ENCODE assay signal across 8 cellular contexts in the genomic region with DNA sequence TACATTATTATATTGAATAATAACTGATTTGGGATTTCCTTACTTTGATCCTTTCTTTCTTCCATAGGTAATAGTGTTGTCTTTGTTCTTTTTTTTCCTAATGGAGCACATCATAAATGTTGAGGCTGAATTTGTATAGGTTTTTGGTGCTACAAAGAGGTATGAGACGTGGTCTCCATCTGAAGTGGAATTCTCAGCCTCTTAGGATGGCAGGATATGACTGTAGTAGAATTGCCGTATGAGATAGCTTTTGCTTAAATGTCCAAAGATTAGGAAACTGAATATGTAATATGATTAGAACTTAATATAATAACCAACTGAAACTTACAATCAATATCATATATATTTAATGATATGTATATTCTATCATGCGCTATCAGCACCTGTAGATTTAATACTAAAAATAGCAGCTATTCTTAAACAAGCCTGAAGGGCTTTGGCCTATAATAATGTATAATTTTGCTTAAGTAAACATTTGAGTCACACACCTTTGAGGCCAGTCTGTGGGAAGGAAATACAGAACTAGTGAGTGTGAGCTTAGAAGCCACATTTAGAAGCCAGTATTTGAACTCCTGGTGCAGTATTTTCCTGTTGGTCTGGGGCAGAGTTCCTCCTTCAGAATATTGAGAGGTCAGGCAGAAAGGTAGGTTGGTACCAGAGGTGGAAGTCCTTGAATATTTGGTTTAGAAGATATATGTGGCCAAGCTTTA.
DNase-seq lines count a peak whose midpoint lies in the region; ATAC-seq, FAIRE-seq and TF ChIP-seq lines count a peak whose summit lies in the region.

No MANE protein-coding gene starts in this region.

- H3K4me2 ChIP-seq in endothelial cell of umbilical vein (ENCODE audit: insufficient read depth, low read length), result peak overlapping the region; percentile 51

- H3K27me3 Mint-ChIP-seq in immature natural killer cell (ENCODE audit: low read depth in 3 of 3), result peaks cover 0 to 2% (median 0%) of the 10 kb centered on the region in 3 donors

- intact Hi-C loops in endothelial cell of umbilical vein (cut with micrococcal nuclease), result loop anchor here (1.0 to 2.0 kb wide), 3 partner anchors 18 to 112 kb away; no protein-coding TSS in a partner anchor
- intact Hi-C loops in upper lobe of right lung (cut with DNase I), result no loop called here
- intact Hi-C loops in thyroid gland (cut with DNase I), result no loop called here

- H3K4me1 Mint-ChIP-seq in immature natural killer cell, result peaks cover 1 to 6% of the 10 kb centered on the region in 2 donors

- TF ChIP-seq POLR2A in endothelial cell of umbilical vein (IDR thresholded peaks at IDR 0.05; ENCODE audit: low read depth, low read length), result peak; percentile 44
- TF ChIP-seq POLR2A in thyroid gland (IDR thresholded peaks at IDR 0.05), result no peak

- H3K9me3 Mint-ChIP-seq in immature natural killer cell, result no peaks in the 10 kb centered on the region

- H4K20me1 ChIP-seq in endothelial cell of umbilical vein (replicated peaks; ENCODE audit: control insufficient read depth, extremely low read depth, insufficient read depth, low read length), result no peaks in the 10 kb centered on the region

- peak overlapping the region in 1 of 3 experiments; percentile 13 for H3K4me3 ChIP-seq in endothelial cell of umbilical vein (replicated peaks in 1 of 3; ENCODE audit: insufficient read depth in 1 of 3, low read depth in 1 of 3, low read length in 3 of 3)
- no peak overlapping the region for H3K4me3 ChIP-seq in upper lobe of right lung
- no peak overlapping the region for H3K4me3 ChIP-seq in thyroid gland (replicated peaks in 1 of 3)

- POLR2A ChIA-PET in endothelial cell of umbilical vein (lab: Charles Lee), result interaction anchor here (0.8 to 1.0 kb wide), 4 partner anchors 11 to 38 kb away, joined by 3 read pairs; no protein-coding TSS in a partner anchor

- H3K27ac ChIP-seq in endothelial cell of umbilical vein (ENCODE audit: insufficient read depth, low read depth, low read length), result peak overlapping the region; percentile 65
- H3K27ac ChIP-seq in upper lobe of right lung, result no peak overlapping the region
- peak overlapping the region in 1 of 3 donors; percentile 1 for H3K27ac ChIP-seq in thyroid gland

- dilution Hi-C loops in endothelial cell of umbilical vein (cut with MboI; ENCODE audit: extremely low pct_ligation_motif_present, low sequenced_read_pairs), result loop anchor here (25.0 kb wide), 1 partner anchor 114 kb away; no protein-coding TSS in a partner anchor

- peaks cover 35% of the 10 kb centered on the region for H3K4me1 ChIP-seq in endothelial cell of umbilical vein (ENCODE audit: control insufficient read depth, extremely low read depth, insufficient read depth, low read length)
- H3K4me1 ChIP-seq in upper lobe of right lung, result peaks cover 5% of the 10 kb centered on the region
- no peaks in the 10 kb centered on the region for H3K4me1 ChIP-seq in thyroid gland

- peaks cover 57% of the 10 kb centered on the region for H3K79me2 ChIP-seq in endothelial cell of umbilical vein (ENCODE audit: control insufficient read depth, insufficient read depth, low read length)

- H3K36me3 ChIP-seq in endothelial cell of umbilical vein (ENCODE audit: control insufficient read depth in 2 of 2, extremely low read depth in 1 of 2, insufficient read depth in 2 of 2, low read length in 2 of 2) (peaks cover 6 to 21% of the 10 kb centered on the region in 2 experiments), upper lobe of right lung (peaks cover 30% of the 10 kb centered on the region), thyroid gland (peaks cover under 1 to 12% of the 10 kb centered on the region in 2 donors)

- TF ChIP-seq CTCF in endothelial cell of umbilical vein (IDR thresholded peaks at IDR 0.05; ENCODE audit: extremely low read depth in 1 of 2, insufficient read depth in 1 of 2, low read depth in 1 of 2, low read length in 2 of 2), result no peak
- no peak for TF ChIP-seq CTCF in upper lobe of right lung (IDR thresholded peaks at IDR 0.05)
- TF ChIP-seq CTCF in thyroid gland (IDR thresholded peaks at IDR 0.05), result no peak

- H3K9ac ChIP-seq in endothelial cell of umbilical vein (replicated peaks; ENCODE audit: extremely low read depth, insufficient read depth, low read length), result peak overlapping the region; percentile 53

- H3K27ac Mint-ChIP-seq in immature natural killer cell, result peak overlapping the region in 1 of 6 donors; percentile 47

- ATAC-seq in upper lobe of right lung, result peak; percentile 58
- ATAC-seq in GM21723 (IDR thresholded peaks at IDR 0.05; ENCODE audit: unreplicated experiment), result no peak

- peak; percentile 43 for DNase-seq in NCI-H748 (lab: John Stamatoyannopoulos, UW; ENCODE audit: unreplicated experiment)
- DNase-seq in NCI-H748 treated with DMSO at 0.1 percent for 48 hours (lab: John Stamatoyannopoulos, UW), result no peak
- peak; percentile 24 to 82 for DNase-seq in NCI-H2081 (lab: John Stamatoyannopoulos, UW)
- peak; percentile 84 for DNase-seq in endothelial cell of umbilical vein (ENCODE audit: low read depth, low spot score)
- no peak for DNase-seq in upper lobe of right lung
- no peak for DNase-seq in thyroid gland
- no peak for DNase-seq in immature natural killer cell

- no peaks in the 10 kb centered on the region for H3K27me3 ChIP-seq in endothelial cell of umbilical vein (ENCODE audit: control insufficient read depth in 2 of 2, insufficient read depth in 2 of 2, low read length in 2 of 2)
- no peaks in the 10 kb centered on the region for H3K27me3 ChIP-seq in upper lobe of right lung
- no peaks in the 10 kb centered on the region for H3K27me3 ChIP-seq in thyroid gland

- H3K9me1 ChIP-seq in endothelial cell of umbilical vein (replicated peaks; ENCODE audit: control insufficient read depth, extremely low read depth, insufficient read depth, low read length), result no peaks in the 10 kb centered on the region

- peak; percentile 71 for FAIRE-seq in endothelial cell of umbilical vein (lab: Jason Lieb, UNC)

- WGBS in thyroid gland, 2 donors, result 93 to 95% methylated on average over 3 of the region's 3 CpGs

- peaks cover 9 to 12% (median 10%) of the 10 kb centered on the region in 3 donors for H3K36me3 Mint-ChIP-seq in immature natural killer cell

- H3K9me3 ChIP-seq in endothelial cell of umbilical vein (replicated peaks; ENCODE audit: control insufficient read depth, insufficient read depth, low read length) (no peaks in the 10 kb centered on the region), upper lobe of right lung (no peaks in the 10 kb centered on the region), thyroid gland (no peaks in the 10 kb centered on the region)

- no peak overlapping the region for H3K4me3 Mint-ChIP-seq in immature natural killer cell

- H2AFZ ChIP-seq in endothelial cell of umbilical vein (ENCODE audit: low read depth, low read length), result no peak overlapping the region

- CTCF ChIA-PET in endothelial cell of umbilical vein (lab: Charles Lee), result interaction anchor here (0.7 to 2.8 kb wide), 13 partner anchors 8 to 191 kb away, joined by 3 to 11 read pairs (median 4); a partner anchor contains a TSS

- BruUV-seq in endothelial cell of umbilical vein (replicated peaks; lab: Mats Ljungman, UMichigan), result TSS peak; percentile 59

TF ChIP-seq in endothelial cell of umbilical vein, 7 proteins besides CTCF, POLR2A, EP300 and RAD21:
- TF ChIP-seq, protein P1, sequence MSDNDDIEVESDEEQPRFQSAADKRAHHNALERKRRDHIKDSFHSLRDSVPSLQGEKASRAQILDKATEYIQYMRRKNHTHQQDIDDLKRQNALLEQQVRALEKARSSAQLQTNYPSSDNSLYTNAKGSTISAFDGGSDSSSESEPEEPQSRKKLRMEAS (IDR thresholded peaks at IDR 0.05; ENCODE audit: insufficient read depth, insufficient read length), result no peak
- no peak for TF ChIP-seq EZH2 (IDR thresholded peaks at IDR 0.05; ENCODE audit: borderline replicate concordance, low read depth, low read length, severe bottlenecking)
- peak; percentile 83 for TF ChIP-seq FOS (IDR thresholded peaks at IDR 0.05; ENCODE audit: borderline replicate concordance, insufficient read depth, low read length)
- TF ChIP-seq GATA2 (IDR thresholded peaks at IDR 0.05; ENCODE audit: insufficient read depth, insufficient read length, low read depth, low read length), result no peak
- TF ChIP-seq MYC (IDR thresholded peaks at IDR 0.05; ENCODE audit: low read depth, low read length), result no peak
- TF ChIP-seq JUN (IDR thresholded peaks at IDR 0.05; ENCODE audit: borderline replicate concordance, insufficient read depth, insufficient read length, low read depth), result peak; percentile 63
- TF ChIP-seq POLR2AphosphoS5 (IDR thresholded peaks at IDR 0.05; ENCODE audit: insufficient read depth, low read depth, low read length), result peak; percentile 74

Comparison
In these comparisons a context has a peak if more than half of its experiments do, and no peak if none do; other contexts are left out.
1. DNase-seq: peak in NCI-H748 (single experiment), NCI-H2081 (2 of 2) and endothelial cell of umbilical vein (single experiment); none in NCI-H748 treated with DMSO at 0.1 percent for 48 hours (single experiment), upper lobe of right lung (single experiment), thyroid gland (0 of 2) and immature natural killer cell (0 of 3).